Comparison of ENCODE assay signal across 14 cellular contexts in the genomic region with DNA sequence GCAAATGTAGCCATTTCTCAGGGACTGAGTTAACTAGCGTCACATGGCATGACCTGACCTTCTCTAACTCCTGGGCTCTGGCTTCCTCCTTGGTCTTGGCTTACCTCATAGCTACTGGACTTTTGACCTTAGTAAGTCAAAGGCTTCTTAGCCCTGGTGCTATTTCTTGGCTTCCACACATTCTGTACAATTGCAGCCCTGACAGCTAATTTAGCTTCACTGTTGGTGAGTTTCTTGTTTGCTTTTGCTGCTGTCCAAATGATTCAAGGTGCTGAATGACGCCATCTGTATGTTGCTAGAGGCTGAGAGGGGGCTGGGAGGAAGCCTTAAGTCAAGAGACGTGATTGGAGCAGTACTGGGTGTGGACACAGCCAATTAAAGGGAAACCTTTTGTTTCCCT.
A peak's percentile ranks its signal among the peaks of the same experiment; 100 is the strongest.
DNase-seq lines count a peak whose midpoint lies in the region; ATAC-seq and TF ChIP-seq lines count a peak whose summit lies in the region.
"Had no signal": no experiment of that assay in that cellular context is flagged by ENCODE, and none has a peak within 500 bp of the region (broad histone marks: within the 10 kb centered on the region; RNA-seq: fewer than 3 reads in every experiment).

No MANE protein-coding gene starts in this region.

- H3K27me3 Mint-ChIP-seq in glutamatergic neuron (ENCODE audit: unreplicated experiment) = no peaks in the 10 kb centered on the region
- H3K27me3 Mint-ChIP-seq in CD14-positive monocyte (ENCODE audit: low read depth in 3 of 3) = no peaks in the 10 kb centered on the region

- no peak overlapping the region for H3K4me3 ChIP-seq in thoracic aorta
- H3K4me3 ChIP-seq: HAP-1, SJSA1 had no signal

- H3K27ac ChIP-seq in thoracic aorta = peak overlapping the region in 1 of 2 donors; percentile 22
- H3K27ac ChIP-seq: SJSA1 had no signal

- H3K36me3 Mint-ChIP-seq in glutamatergic neuron (ENCODE audit: unreplicated experiment) = no peaks in the 10 kb centered on the region
- H3K36me3 Mint-ChIP-seq in CD14-positive monocyte = no peaks in the 10 kb centered on the region
- H3K36me3 Mint-ChIP-seq: activated naive CD4-positive, alpha-beta T cell treated with anti-CD3 and anti-CD28 coated beads, Interleukin-2, amount 50 U/mL, for 72 hours had no signal

- H3K4me3 Mint-ChIP-seq in glutamatergic neuron (ENCODE audit: unreplicated experiment) (no peak overlapping the region), CD14-positive monocyte (no peak overlapping the region)

- no peaks in the 10 kb centered on the region for H3K27me3 ChIP-seq in thoracic aorta (replicated peaks; ENCODE audit: insufficient read depth)
- H3K27me3 ChIP-seq: SJSA1 had no signal

- H3K4me1 Mint-ChIP-seq in glutamatergic neuron (ENCODE audit: low read depth, unreplicated experiment) = peaks cover 18% of the 10 kb centered on the region
- no peaks in the 10 kb centered on the region for H3K4me1 Mint-ChIP-seq in CD14-positive monocyte

- intact Hi-C loops in Right ventricle myocardium inferior (cut with DNase I) (no loop called here), cardiac septum (cut with DNase I) (no loop called here), CD14-positive monocyte (cut with micrococcal nuclease) (no loop called here)

- peak; percentile 26 for ATAC-seq in Right ventricle myocardium inferior
- peak; percentile 31 for ATAC-seq in thoracic aorta (ENCODE audit: insufficient number of reproducible peaks, low FRiP score, low read depth)
- no peak for ATAC-seq in GM19324 (IDR thresholded peaks at IDR 0.05; ENCODE audit: low FRiP score, unreplicated experiment)
- ATAC-seq: activated naive CD4-positive, alpha-beta T cell treated with anti-CD3 and anti-CD28 coated beads, Interleukin-2, amount 50 U/mL, for 72 hours had no signal

- TF ChIP-seq CTCF in glutamatergic neuron (IDR thresholded peaks at IDR 0.05; ENCODE audit: partially characterized antibody, unreplicated experiment) (no peak), thoracic aorta (IDR thresholded peaks at IDR 0.05) (no peak), CD14-positive monocyte (IDR thresholded peaks at IDR 0.05) (no peak)

- DNase-seq in Right ventricle myocardium inferior (ENCODE audit: missing footprints) (no peak), cardiac septum (ENCODE audit: low spot score) (no peak), glutamatergic neuron (no peak), thoracic aorta (ENCODE audit: low spot score) (no peak), amniotic stem cell (lab: John Stamatoyannopoulos, UW) (no peak), CD14-positive monocyte (ENCODE audit: low spot score) (no peak)
- DNase-seq: activated CD4-positive, alpha-beta T cell treated with anti-CD3 and anti-CD28 coated beads, Interleukin-2, amount 50 U/mL, for 1 hour; NCI-H1105; trophoblast cell had no signal

- H3K4me1 ChIP-seq in thoracic aorta (ENCODE audit: control insufficient read depth in 1 of 2, low read depth in 2 of 2) = peaks cover 37 to 48% of the 10 kb centered on the region in 2 donors

- peaks cover 4% of the 10 kb centered on the region for H3K9me3 Mint-ChIP-seq in glutamatergic neuron (ENCODE audit: unreplicated experiment)
- H3K9me3 Mint-ChIP-seq in CD14-positive monocyte = peaks cover 0 to 6% (median 2%) of the 10 kb centered on the region in 7 donors

- no peaks in the 10 kb centered on the region for H3K36me3 ChIP-seq in thoracic aorta
- H3K36me3 ChIP-seq: HAP-1, SJSA1 had no signal

- H3K9me3 ChIP-seq in thoracic aorta = no peaks in the 10 kb centered on the region
- H3K9me3 ChIP-seq: HAP-1, SJSA1 had no signal

- H3K27ac Mint-ChIP-seq in glutamatergic neuron (ENCODE audit: unreplicated experiment) (peak overlapping the region; percentile 24), CD14-positive monocyte (no peak overlapping the region)
- H3K27ac Mint-ChIP-seq: activated naive CD4-positive, alpha-beta T cell treated with anti-CD3 and anti-CD28 coated beads, Interleukin-2, amount 50 U/mL, for 72 hours had no signal

TF ChIP-seq in PFSK-1, 5 proteins besides CTCF, POLR2A, EP300 and RAD21:
- TF ChIP-seq, protein P1, sequence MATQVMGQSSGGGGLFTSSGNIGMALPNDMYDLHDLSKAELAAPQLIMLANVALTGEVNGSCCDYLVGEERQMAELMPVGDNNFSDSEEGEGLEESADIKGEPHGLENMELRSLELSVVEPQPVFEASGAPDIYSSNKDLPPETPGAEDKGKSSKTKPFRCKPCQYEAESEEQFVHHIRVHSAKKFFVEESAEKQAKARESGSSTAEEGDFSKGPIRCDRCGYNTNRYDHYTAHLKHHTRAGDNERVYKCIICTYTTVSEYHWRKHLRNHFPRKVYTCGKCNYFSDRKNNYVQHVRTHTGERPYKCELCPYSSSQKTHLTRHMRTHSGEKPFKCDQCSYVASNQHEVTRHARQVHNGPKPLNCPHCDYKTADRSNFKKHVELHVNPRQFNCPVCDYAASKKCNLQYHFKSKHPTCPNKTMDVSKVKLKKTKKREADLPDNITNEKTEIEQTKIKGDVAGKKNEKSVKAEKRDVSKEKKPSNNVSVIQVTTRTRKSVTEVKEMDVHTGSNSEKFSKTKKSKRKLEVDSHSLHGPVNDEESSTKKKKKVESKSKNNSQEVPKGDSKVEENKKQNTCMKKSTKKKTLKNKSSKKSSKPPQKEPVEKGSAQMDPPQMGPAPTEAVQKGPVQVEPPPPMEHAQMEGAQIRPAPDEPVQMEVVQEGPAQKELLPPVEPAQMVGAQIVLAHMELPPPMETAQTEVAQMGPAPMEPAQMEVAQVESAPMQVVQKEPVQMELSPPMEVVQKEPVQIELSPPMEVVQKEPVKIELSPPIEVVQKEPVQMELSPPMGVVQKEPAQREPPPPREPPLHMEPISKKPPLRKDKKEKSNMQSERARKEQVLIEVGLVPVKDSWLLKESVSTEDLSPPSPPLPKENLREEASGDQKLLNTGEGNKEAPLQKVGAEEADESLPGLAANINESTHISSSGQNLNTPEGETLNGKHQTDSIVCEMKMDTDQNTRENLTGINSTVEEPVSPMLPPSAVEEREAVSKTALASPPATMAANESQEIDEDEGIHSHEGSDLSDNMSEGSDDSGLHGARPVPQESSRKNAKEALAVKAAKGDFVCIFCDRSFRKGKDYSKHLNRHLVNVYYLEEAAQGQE (IDR thresholded peaks at IDR 0.05; ENCODE audit: insufficient read depth in 1 of 2, low read depth in 2 of 2, low read length in 2 of 2) = peak; percentile 88 to 94
- peak; percentile 35; the same call in 1 of the 2 replicates for TF ChIP-seq SIN3A (IDR thresholded peaks at IDR 0.05; ENCODE audit: borderline replicate concordance, insufficient read depth, low read length)
- TF ChIP-seq FOXP2 (optimal IDR thresholded peaks at IDR 0.05; ENCODE audit: borderline replicate concordance, extremely low read depth, extremely low read length, insufficient read depth) = no peak
